In the genomic region with DNA sequence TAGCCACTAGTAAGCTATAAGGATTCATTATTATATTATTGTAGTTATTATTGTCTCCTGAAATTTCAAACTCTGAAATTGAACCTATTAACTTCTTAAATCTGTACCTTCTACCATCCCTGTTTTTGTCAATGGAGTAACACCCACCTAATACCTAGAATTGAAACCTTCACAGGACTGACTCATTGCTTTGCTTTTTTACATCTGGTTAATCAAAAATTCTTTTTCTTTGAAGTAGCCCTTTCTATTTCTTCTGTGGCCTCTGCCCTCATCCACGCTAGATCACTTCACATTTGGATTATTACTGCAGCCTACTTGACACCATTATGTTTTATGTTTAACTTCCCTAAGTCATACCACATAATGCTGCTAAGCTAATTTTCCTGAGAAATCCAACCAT, we compare ENCODE assay signal across 13 cellular contexts. TPM values are rescaled to one million over a fixed set of nuclear protein-coding genes. Genes with fewer than 3 reads are reported as not detected.
DNase-seq lines count a peak whose midpoint lies in the region; ATAC-seq and TF ChIP-seq lines count a peak whose summit lies in the region.
"Had no signal": no experiment of that assay in that cellular context is flagged by ENCODE, and none has a peak within 500 bp of the region (broad histone marks: within the 10 kb centered on the region; RNA-seq: fewer than 3 reads in every experiment).

No MANE protein-coding gene starts in this region.

- H3K4me3 ChIP-seq in OCI-LY7 (ENCODE audit: low read depth, low read length, poor library complexity, severe bottlenecking) = no peak overlapping the region

- H3K36me3 ChIP-seq in OCI-LY7 (ENCODE audit: insufficient read depth, low read length) = peaks cover 87% of the 10 kb centered on the region

- H3K4me2 ChIP-seq in OCI-LY7 (ENCODE audit: low read length) = no peak overlapping the region

- no peaks in the 10 kb centered on the region for H3K27me3 Mint-ChIP-seq in activated T-cell treated with anti-CD3 and anti-CD28 coated beads, Interleukin-2, amount 50 U/mL, for 24 hours
- no peaks in the 10 kb centered on the region for H3K27me3 Mint-ChIP-seq in stimulated activated naive CD8-positive, alpha-beta T cell treated with anti-CD3 and anti-CD28 coated beads, Interleukin-15, Interleukin-2, amounts not matched to agents 100 ng/mL and 50 ng/mL, for 24 hours

- peak overlapping the region; percentile 12 for H3K27ac Mint-ChIP-seq in activated T-cell treated with anti-CD3 and anti-CD28 coated beads, Interleukin-2, amount 50 U/mL, for 24 hours
- peak overlapping the region; percentile 79 for H3K27ac Mint-ChIP-seq in stimulated activated naive CD8-positive, alpha-beta T cell treated with anti-CD3 and anti-CD28 coated beads, Interleukin-15, Interleukin-2, amounts not matched to agents 100 ng/mL and 50 ng/mL, for 24 hours

- TF ChIP-seq CTCF in OCI-LY7 (conservative IDR thresholded peaks at IDR 0.05; ENCODE audit: low read length) = no peak

- H3K9me2 ChIP-seq in OCI-LY7 (ENCODE audit: insufficient read depth, low read length) = no peaks in the 10 kb centered on the region

- no peak overlapping the region for H3K27ac ChIP-seq in OCI-LY7 (ENCODE audit: low read depth, low read length, poor library complexity, severe bottlenecking)
- H3K27ac ChIP-seq: neutrophil had no signal

- peaks cover 79% of the 10 kb centered on the region for H3K36me3 Mint-ChIP-seq in activated T-cell treated with anti-CD3 and anti-CD28 coated beads, Interleukin-2, amount 50 U/mL, for 24 hours (ENCODE audit: low read depth)
- peaks cover 44% of the 10 kb centered on the region for H3K36me3 Mint-ChIP-seq in stimulated activated naive CD8-positive, alpha-beta T cell treated with anti-CD3 and anti-CD28 coated beads, Interleukin-15, Interleukin-2, amounts not matched to agents 100 ng/mL and 50 ng/mL, for 24 hours (ENCODE audit: low read depth)

- TSS peak; percentile 15 for BruUV-seq in OCI-LY7 (replicated peaks; lab: Mats Ljungman, UMichigan)

- H3K4me1 Mint-ChIP-seq in activated T-cell treated with anti-CD3 and anti-CD28 coated beads, Interleukin-2, amount 50 U/mL, for 24 hours (ENCODE audit: low read depth) = peaks cover 17% of the 10 kb centered on the region
- H3K4me1 Mint-ChIP-seq in stimulated activated naive CD8-positive, alpha-beta T cell treated with anti-CD3 and anti-CD28 coated beads, Interleukin-15, Interleukin-2, amounts not matched to agents 100 ng/mL and 50 ng/mL, for 24 hours (ENCODE audit: low read depth) = peaks cover 15% of the 10 kb centered on the region

- H3K79me2 ChIP-seq in OCI-LY7 (ENCODE audit: insufficient read depth, low read depth, low read length) = 0 out of 2 replicates have a peak, but pooled peaks cover 5% of the 10 kb centered on the region

- H3K9me3 ChIP-seq in OCI-LY7 (ENCODE audit: low read length) = no peaks in the 10 kb centered on the region
- H3K9me3 ChIP-seq: neutrophil had no signal

- ATAC-seq in HG02678 (IDR thresholded peaks at IDR 0.05; ENCODE audit: unreplicated experiment) = peak; percentile 73

- no peaks in the 10 kb centered on the region for H3K4me1 ChIP-seq in OCI-LY7 (ENCODE audit: insufficient read depth, low read length, poor library complexity, severe bottlenecking)

- POLR2A ChIA-PET in OCI-LY7 (lab: Charles Lee) = interaction anchor here (0.6 to 1.4 kb wide), 5 partner anchors 20 to 1253 kb away, joined by 3 to 5 read pairs (median 3); no protein-coding TSS in a partner anchor

- CTCF ChIA-PET in OCI-LY7 (lab: Charles Lee; ENCODE audit: unreplicated experiment) = no interaction called here

- intact Hi-C loops in OCI-LY7 (cut with micrococcal nuclease; ENCODE audit: unreplicated experiment) = no loop called here

- no peak for DNase-seq in activated T-cell treated with anti-CD3 and anti-CD28 coated beads, Interleukin-2, amount 50 U/mL, for 24 hours
- DNase-seq in activated T-cell treated with anti-CD3 and anti-CD28 coated beads, Interleukin-2, amount 50 U/mL, for 1 hour = no peak
- DNase-seq in OCI-LY7 (ENCODE audit: low spot score) (no peak), NCI-H146 treated with DMSO at 0.1 percent for 48 hours (lab: John Stamatoyannopoulos, UW; ENCODE audit: unreplicated experiment) (no peak)
- DNase-seq in stimulated activated CD4-positive, alpha-beta T cell treated with anti-CD3 and anti-CD28 coated beads, Interleukin-4, amount 100 ng/mL, for 24 hours = no peak
- no peak for DNase-seq in effector CD4-positive, alpha-beta T cell
- DNase-seq: activated effector memory CD4-positive, alpha-beta T cell treated with Interleukin-2 at 50 U/mL for 16 hours; cortex of kidney; NCI-H1105; T1000 had no signal

- H3K9me3 Mint-ChIP-seq in activated T-cell treated with anti-CD3 and anti-CD28 coated beads, Interleukin-2, amount 50 U/mL, for 24 hours = no peaks in the 10 kb centered on the region
- no peaks in the 10 kb centered on the region for H3K9me3 Mint-ChIP-seq in stimulated activated naive CD8-positive, alpha-beta T cell treated with anti-CD3 and anti-CD28 coated beads, Interleukin-15, Interleukin-2, amounts not matched to agents 100 ng/mL and 50 ng/mL, for 24 hours

- H2AFZ ChIP-seq in OCI-LY7 (ENCODE audit: low read length) = no peak overlapping the region

- no peak overlapping the region for H3K4me3 Mint-ChIP-seq in activated T-cell treated with anti-CD3 and anti-CD28 coated beads, Interleukin-2, amount 50 U/mL, for 24 hours
- H3K4me3 Mint-ChIP-seq in stimulated activated naive CD8-positive, alpha-beta T cell treated with anti-CD3 and anti-CD28 coated beads, Interleukin-15, Interleukin-2, amounts not matched to agents 100 ng/mL and 50 ng/mL, for 24 hours = peak overlapping the region; percentile 57

- no peaks in the 10 kb centered on the region for H4K20me1 ChIP-seq in OCI-LY7 (ENCODE audit: insufficient read depth, low read length)

RNA-seq across cellular contexts. Expression of a gene that starts 35.6 kb away (rescaled TPM):
- total RNA-seq in OCI-LY7 (2014; rRNA removed; shearing (Covaris generic)) = 19.4 and 20.9 TPM in 2 replicates
- total RNA-seq in OCI-LY7 (2022) = 26.4 and 29.0 TPM in 2 replicates

RNA-seq across cellular contexts. Expression of a gene that starts 56.5 kb away (rescaled TPM):
- 147 and 177 TPM in 2 replicates for total RNA-seq in OCI-LY7 (2014; rRNA removed; shearing (Covaris generic))
- 300 and 329 TPM in 2 replicates for total RNA-seq in OCI-LY7 (2022)
